In the genomic region with DNA sequence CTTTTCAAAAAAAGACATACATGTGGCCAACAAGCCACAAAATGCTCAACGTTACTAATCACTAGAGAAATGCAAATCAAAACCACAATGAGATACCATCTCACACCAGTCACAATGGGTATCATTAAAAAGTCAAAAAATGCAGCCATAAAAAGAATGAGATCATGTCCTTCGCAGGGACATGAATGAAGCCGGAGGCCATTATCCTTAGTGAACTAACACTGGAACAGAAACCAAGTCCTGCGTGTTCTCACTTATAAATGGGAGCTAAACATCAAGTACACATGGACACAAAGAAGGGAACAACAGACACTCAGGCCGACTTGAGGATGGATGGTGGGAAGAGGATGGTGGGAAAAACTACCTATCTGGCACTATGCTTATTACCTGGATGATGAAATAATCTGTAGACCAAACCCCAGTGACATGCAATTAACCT, we compare ENCODE assay signal across 1 cellular context.
TF ChIP-seq lines count a peak whose summit lies in the region.

No MANE protein-coding gene starts in this region.

TF ChIP-seq in K562, 482 proteins besides CTCF, POLR2A, EP300 and RAD21 (continued from another document):
- TF ChIP-seq ZKSCAN8 (CRISPR knock-in tag; IDR thresholded peaks at IDR 0.05): no peak
- TF ChIP-seq JUND (IDR thresholded peaks at IDR 0.05; ENCODE audit: borderline replicate concordance, low read depth, low read length): no peak
- 0 out of 3 replicates have a peak, but pooled peaks have one; percentile 26 for TF ChIP-seq JUND (tag; IDR thresholded peaks at IDR 0.05; ENCODE audit: borderline replicate concordance, low read depth, low read length)
- no peak for TF ChIP-seq ELF2 (CRISPR knock-in tag; IDR thresholded peaks at IDR 0.05)
- no peak for TF ChIP-seq NCOR1 (IDR thresholded peaks at IDR 0.05)
- TF ChIP-seq CBX5 (IDR thresholded peaks at IDR 0.05; ENCODE audit: borderline replicate concordance, low read depth): no peak
- TF ChIP-seq EZH2 (IDR thresholded peaks at IDR 0.05; ENCODE audit: borderline replicate concordance, low read depth, low read length): no peak
- TF ChIP-seq ZNF324 (CRISPR knock-in tag; IDR thresholded peaks at IDR 0.05): no peak
- no peak for TF ChIP-seq TOE1 (IDR thresholded peaks at IDR 0.05; ENCODE audit: borderline replicate concordance)
- no peak for TF ChIP-seq TOE1 (CRISPR knock-in tag; IDR thresholded peaks at IDR 0.05; ENCODE audit: borderline replicate concordance, low read depth)
- TF ChIP-seq, protein P1, sequence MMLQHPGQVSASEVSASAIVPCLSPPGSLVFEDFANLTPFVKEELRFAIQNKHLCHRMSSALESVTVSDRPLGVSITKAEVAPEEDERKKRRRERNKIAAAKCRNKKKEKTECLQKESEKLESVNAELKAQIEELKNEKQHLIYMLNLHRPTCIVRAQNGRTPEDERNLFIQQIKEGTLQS (IDR thresholded peaks at IDR 0.05): 0 out of 2 replicates have a peak, but pooled peaks have one; percentile 51
- TF ChIP-seq, protein P1 (CRISPR knock-in tag; conservative IDR thresholded peaks at IDR 0.05): no peak
- no peak for TF ChIP-seq NFRKB (IDR thresholded peaks at IDR 0.05; ENCODE audit: low read depth)
- 0 out of 2 replicates have a peak, but pooled peaks have one; percentile 31 for TF ChIP-seq ATF7 (IDR thresholded peaks at IDR 0.05)
- no peak for TF ChIP-seq NCOA2 (IDR thresholded peaks at IDR 0.05; ENCODE audit: partially characterized antibody in 2 of 2)
- TF ChIP-seq TEAD1 (CRISPR knock-in tag; IDR thresholded peaks at IDR 0.05): no peak
- no peak for TF ChIP-seq CEBPG (CRISPR knock-in tag; IDR thresholded peaks at IDR 0.05)
- TF ChIP-seq CEBPG (tag; conservative IDR thresholded peaks at IDR 0.05 in 1 of 2, IDR thresholded peaks at IDR 0.05 in 1 of 2): peak; percentile 17 to 66; a peak in 2 of 4 replicates
- TF ChIP-seq, protein P2, sequence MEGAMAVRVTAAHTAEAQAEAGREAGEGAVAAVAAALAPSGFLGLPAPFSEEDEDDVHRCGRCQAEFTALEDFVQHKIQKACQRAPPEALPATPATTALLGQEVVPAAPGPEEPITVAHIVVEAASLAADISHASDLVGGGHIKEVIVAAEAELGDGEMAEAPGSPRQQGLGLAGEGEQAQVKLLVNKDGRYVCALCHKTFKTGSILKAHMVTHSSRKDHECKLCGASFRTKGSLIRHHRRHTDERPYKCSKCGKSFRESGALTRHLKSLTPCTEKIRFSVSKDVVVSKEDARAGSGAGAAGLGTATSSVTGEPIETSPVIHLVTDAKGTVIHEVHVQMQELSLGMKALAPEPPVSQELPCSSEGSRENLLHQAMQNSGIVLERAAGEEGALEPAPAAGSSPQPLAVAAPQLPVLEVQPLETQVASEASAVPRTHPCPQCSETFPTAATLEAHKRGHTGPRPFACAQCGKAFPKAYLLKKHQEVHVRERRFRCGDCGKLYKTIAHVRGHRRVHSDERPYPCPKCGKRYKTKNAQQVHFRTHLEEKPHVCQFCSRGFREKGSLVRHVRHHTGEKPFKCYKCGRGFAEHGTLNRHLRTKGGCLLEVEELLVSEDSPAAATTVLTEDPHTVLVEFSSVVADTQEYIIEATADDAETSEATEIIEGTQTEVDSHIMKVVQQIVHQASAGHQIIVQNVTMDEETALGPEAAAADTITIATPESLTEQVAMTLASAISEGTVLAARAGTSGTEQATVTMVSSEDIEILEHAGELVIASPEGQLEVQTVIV (CRISPR knock-in tag; IDR thresholded peaks at IDR 0.05; ENCODE audit: borderline replicate concordance): no peak
- TF ChIP-seq ETV5 (CRISPR knock-in tag; IDR thresholded peaks at IDR 0.05; ENCODE audit: low read depth): no peak
